ENCODE assay signal across 12 cellular contexts in the genomic region with DNA sequence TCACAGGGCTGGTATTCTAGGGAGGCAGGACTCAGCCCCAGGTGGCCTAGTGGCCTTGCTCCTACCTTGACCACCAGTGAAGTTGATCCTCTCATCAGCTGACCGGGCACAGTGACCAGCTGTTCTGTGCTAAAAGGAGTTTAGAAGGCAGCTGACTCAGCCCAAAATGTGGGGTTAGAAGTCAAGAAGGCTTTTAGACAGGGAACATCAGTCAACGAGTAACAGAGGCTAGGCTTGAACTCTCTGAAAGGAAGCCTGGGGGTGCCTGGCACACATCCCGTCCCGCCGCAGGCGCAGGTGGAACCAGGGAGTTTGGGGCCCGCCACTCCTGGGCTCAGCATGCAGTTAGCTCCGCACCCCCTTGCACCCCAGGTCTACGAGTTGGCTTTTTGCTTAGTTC.
A peak's percentile ranks its signal among the peaks of the same experiment; 100 is the strongest.
DNase-seq lines count a peak whose midpoint lies in the region; ATAC-seq, FAIRE-seq and TF ChIP-seq lines count a peak whose summit lies in the region.
"Had no signal": no experiment of that assay in that cellular context is flagged by ENCODE, and none has a peak within 500 bp of the region (broad histone marks: within the 10 kb centered on the region; RNA-seq: fewer than 3 reads in every experiment).

No MANE protein-coding gene starts in this region.

- H3K79me2 ChIP-seq in GM23248 (ENCODE audit: insufficient read depth) (no peaks in the 10 kb centered on the region), mammary epithelial cell (ENCODE audit: insufficient read depth, low read length) (no peaks in the 10 kb centered on the region), HepG2 (ENCODE audit: insufficient read depth, low read length) (peaks cover 5% of the 10 kb centered on the region)

- dilution Hi-C loops in mammary epithelial cell (cut with HindIII; ENCODE audit: low sequenced_read_pairs) = loop anchor here (5.0 kb wide), 1 partner anchor 191 kb away; no protein-coding TSS in a partner anchor

- H3K27ac ChIP-seq in GM23248 (peak overlapping the region; percentile 80; the same call in 1 of the 2 replicates), mammary epithelial cell (ENCODE audit: insufficient read depth, low read depth, low read length) (peak overlapping the region; percentile 69), HepG2 (ENCODE audit: extremely low read length, insufficient read depth, low read length) (peak overlapping the region; percentile 72), sigmoid colon (peak overlapping the region; percentile 92 to 97 (median 95))

- H3K4me2 ChIP-seq in GM23248 (ENCODE audit: unreplicated experiment) = peak overlapping the region; percentile 75
- H3K4me2 ChIP-seq in mammary epithelial cell (ENCODE audit: insufficient read depth, low read depth, low read length) = peak overlapping the region; percentile 68
- peak overlapping the region; percentile 63 for H3K4me2 ChIP-seq in HepG2 (ENCODE audit: low read depth, low read length)

- H3K4me1 ChIP-seq in GM23248 (ENCODE audit: insufficient read depth) = peaks cover 46% of the 10 kb centered on the region
- H3K4me1 ChIP-seq in mammary epithelial cell (ENCODE audit: insufficient read depth, low read length) = peaks cover 45% of the 10 kb centered on the region
- peaks cover 83% of the 10 kb centered on the region for H3K4me1 ChIP-seq in HepG2 (ENCODE audit: insufficient read depth, low read length)
- peaks cover 0 to 65% (median 60%) of the 10 kb centered on the region in 4 donors for H3K4me1 ChIP-seq in sigmoid colon

- in situ Hi-C loops in GM23248 (cut with MboI) (no loop called here), mammary epithelial cell (cut with MboI; ENCODE audit: low sequenced_read_pairs in 2 of 2) (no loop called here), HepG2 (cut with HindIII; ENCODE audit: extremely low pct_ligation_motif_present, low pct_unique_long_range_greater_than_20kb) (no loop called here)

- BruUV-seq in mammary epithelial cell (replicated peaks; lab: Mats Ljungman, UMichigan) = no TSS peak
- BruUV-seq in HepG2 (replicated peaks; lab: Mats Ljungman, UMichigan) = no TSS peak

- TF ChIP-seq CTCF in mammary epithelial cell (conservative IDR thresholded peaks at IDR 0.05 in 1 of 2, IDR thresholded peaks at IDR 0.05 in 1 of 2; ENCODE audit: extremely low read depth in 1 of 2, insufficient read depth in 1 of 2, low read depth in 1 of 2, low read length in 2 of 2) (no peak), HepG2 (CRISPR knock-in tag; IDR thresholded peaks at IDR 0.05) (no peak), sigmoid colon (IDR thresholded peaks at IDR 0.05) (no peak)

- H4K20me1 ChIP-seq in GM23248 (ENCODE audit: insufficient read depth) = no peaks in the 10 kb centered on the region
- no peaks in the 10 kb centered on the region for H4K20me1 ChIP-seq in mammary epithelial cell (ENCODE audit: insufficient read depth, low read length)
- H4K20me1 ChIP-seq in HepG2 (ENCODE audit: insufficient read depth, low read length) = no peaks in the 10 kb centered on the region

- H3K9ac ChIP-seq in GM23248 (no peak overlapping the region), mammary epithelial cell (ENCODE audit: insufficient read depth, low read length) (peak overlapping the region; percentile 39), HepG2 (ENCODE audit: insufficient read depth, low read depth, low read length) (peak overlapping the region; percentile 67; the same call in 1 of the 2 replicates)

- CTCF ChIA-PET in mammary epithelial cell (lab: Charles Lee; ENCODE audit: low non-redundant PET) = no interaction called here
- CTCF ChIA-PET in HepG2 (lab: Yijun Ruan, JAX; ENCODE audit: low intra/inter-chr PET ratio, low total read pairs) = no interaction called here

- intact Hi-C loops in mammary epithelial cell (cut with micrococcal nuclease) (no loop called here), HepG2 (cut with micrococcal nuclease; ENCODE audit: unreplicated experiment) (no loop called here), sigmoid colon (cut with DNase I) (loop anchor here (5.0 kb wide), 3 partner anchors 81 to 176 kb away; partner anchors contain the start of gene ERRFI1)

- no peaks in the 10 kb centered on the region for H3K9me3 ChIP-seq in GM23248 (ENCODE audit: low read depth)
- H3K9me3 ChIP-seq in mammary epithelial cell (replicated peaks; ENCODE audit: insufficient read depth, low read length) = no peaks in the 10 kb centered on the region
- no peaks in the 10 kb centered on the region for H3K9me3 ChIP-seq in HepG2 (ENCODE audit: low read length)
- H3K9me3 ChIP-seq in sigmoid colon = no peaks in the 10 kb centered on the region

- POLR2A ChIA-PET in HepG2 (lab: Yijun Ruan, JAX) = interaction anchor here (1.1 to 5.9 kb wide), 2 partner anchors 8 to 49 kb away, joined by 5 to 48 read pairs; no protein-coding TSS in a partner anchor

- no peaks in the 10 kb centered on the region for H3K9me2 ChIP-seq in GM23248 (ENCODE audit: insufficient read depth)

- DNase-seq in GM23248 = no peak
- no peak for DNase-seq in mammary epithelial cell
- no peak for DNase-seq in HepG2 (ENCODE audit: low spot score)
- no peak for DNase-seq in sigmoid colon
- no peak for DNase-seq in activated T-cell treated with anti-CD3 and anti-CD28 coated beads for 4 hours
- DNase-seq in GM03348 (ENCODE audit: low spot score) = no peak
- no peak for DNase-seq in HT-29 (ENCODE audit: low spot score)
- DNase-seq in RKO (ENCODE audit: low spot score) = no peak
- DNase-seq: activated CD4-positive, alpha-beta T cell treated with anti-CD3 and anti-CD28 coated beads, Interleukin-2, amount 10 ng/mL, durations not matched to agents 24 days and 14 days; Karpas-422; natural killer cell; T-helper 17 cell had no signal

- H3K4me3 ChIP-seq in GM23248 = peak overlapping the region; percentile 49; the same call in 1 of the 2 replicates
- no peak overlapping the region for H3K4me3 ChIP-seq in mammary epithelial cell (replicated peaks in 1 of 3; ENCODE audit: insufficient read depth in 1 of 3, low read depth in 2 of 3, low read length in 3 of 3)
- H3K4me3 ChIP-seq in HepG2 (replicated peaks in 1 of 3; ENCODE audit: insufficient read depth in 1 of 3, low read depth in 2 of 3, low read length in 3 of 3) = peak overlapping the region in 1 of 3 experiments; percentile 29; a peak in 2 of 6 replicates
- H3K4me3 ChIP-seq in sigmoid colon = no peak overlapping the region

- TF ChIP-seq POLR2A in HepG2 (IDR thresholded peaks at IDR 0.05; ENCODE audit: insufficient read depth in 1 of 2, low read depth in 2 of 2, low read length in 2 of 2) = 0 out of 4 replicates have a peak, but pooled peaks of 1 of the 2 experiments have one; percentile 4
- no peak for TF ChIP-seq POLR2A in sigmoid colon (IDR thresholded peaks at IDR 0.05)

- FAIRE-seq in HepG2 (lab: Jason Lieb, UNC) = no peak

- H3K27me3 ChIP-seq in GM23248 (replicated peaks; ENCODE audit: insufficient read depth) (no peaks in the 10 kb centered on the region), mammary epithelial cell (ENCODE audit: insufficient read depth, low read length) (no peaks in the 10 kb centered on the region), HepG2 (ENCODE audit: control insufficient read depth in 1 of 2, insufficient read depth in 2 of 2, low read length in 2 of 2) (no peaks in the 10 kb centered on the region), sigmoid colon (no peaks in the 10 kb centered on the region)

- TF ChIP-seq EP300 in HepG2 (IDR thresholded peaks at IDR 0.05; ENCODE audit: low read depth in 2 of 2, low read length in 2 of 2) (no peak), HepG2 (CRISPR knock-in tag; IDR thresholded peaks at IDR 0.05; ENCODE audit: borderline replicate concordance) (no peak), sigmoid colon (IDR thresholded peaks at IDR 0.05) (no peak)

- H2AFZ ChIP-seq in GM23248 (no peak overlapping the region), mammary epithelial cell (ENCODE audit: low read depth, low read length) (no peak overlapping the region), HepG2 (ENCODE audit: low read length) (no peak overlapping the region)

- WGBS in GM23248 (ENCODE audit: low coverage in 1 of 2, low lambda C conversion rate in 2 of 2, missing lambda C conversion rate in 2 of 2), 2 experiments = 98 to 99% methylated on average over 9 of the region's 9 CpGs
- 94% methylated on average over 9 of the region's 9 CpGs for whole genome bisulfite sequencing in mammary epithelial cell (ENCODE audit: low coverage, missing lambda C conversion rate)
- 96% methylated on average over 8 of the region's 9 CpGs for WGBS in HepG2 (ENCODE audit: low lambda C conversion rate)
- 93 to 94% methylated on average over 9 of the region's 9 CpGs for WGBS in sigmoid colon, 2 donors

- TF ChIP-seq RAD21 in HepG2 (CRISPR knock-in tag; IDR thresholded peaks at IDR 0.05) = no peak

- no peaks in the 10 kb centered on the region for H3K36me3 ChIP-seq in GM23248 (ENCODE audit: low read depth)
- H3K36me3 ChIP-seq in mammary epithelial cell (ENCODE audit: insufficient read depth, low read length) = no peaks in the 10 kb centered on the region
- H3K36me3 ChIP-seq in HepG2 (replicated peaks in 1 of 2; ENCODE audit: control insufficient read depth in 1 of 2, insufficient read depth in 2 of 2, low read length in 2 of 2) = no peaks in the 10 kb centered on the region
- H3K36me3 ChIP-seq in sigmoid colon = no peaks in the 10 kb centered on the region

- no peak for ATAC-seq in HepG2
- ATAC-seq: natural killer cell, T-helper 17 cell had no signal

- peaks cover 40% of the 10 kb centered on the region for H3F3A ChIP-seq in GM23248 (ENCODE audit: insufficient read depth)

TF ChIP-seq in HepG2, 621 proteins besides CTCF, POLR2A, EP300 and RAD21 (continues in another document):
- TF ChIP-seq SP4 (CRISPR knock-in tag; IDR thresholded peaks at IDR 0.05) (0 out of 2 replicates have a peak, but pooled peaks have one; percentile 33), HNRNPUL1 (IDR thresholded peaks at IDR 0.05; ENCODE audit: low read depth, low read length) (no peak), HOXA9 (CRISPR knock-in tag; IDR thresholded peaks at IDR 0.05; ENCODE audit: borderline replicate concordance) (no peak), IKZF4 (CRISPR knock-in tag; IDR thresholded peaks at IDR 0.05; ENCODE audit: borderline replicate concordance, low read depth, not compliant biosample characterization) (no peak), EHMT2 (IDR thresholded peaks at IDR 0.05; ENCODE audit: borderline replicate concordance, low read depth, low read length) (no peak)
